In the genomic region with DNA sequence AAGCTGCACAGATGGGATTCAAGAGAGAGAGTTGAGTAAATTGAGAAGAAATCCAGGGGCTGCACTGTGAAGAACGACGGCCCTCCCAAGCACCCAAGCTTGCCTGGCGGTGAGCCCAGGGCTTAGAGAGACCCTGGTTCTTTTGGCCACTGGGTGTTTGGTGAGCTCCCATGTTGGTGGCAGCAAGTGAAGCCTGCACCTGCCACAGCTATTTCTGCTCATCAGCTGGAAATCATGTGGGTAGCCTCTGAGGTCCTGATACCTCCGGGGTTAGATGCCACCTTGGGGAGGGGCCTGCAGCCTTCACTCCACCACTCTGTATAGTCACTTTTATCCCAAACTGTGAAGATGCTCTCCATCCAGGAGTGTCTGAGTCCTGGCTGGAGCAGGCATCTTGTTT, we compare ENCODE assay signal across 14 cellular contexts. TPM values are rescaled to one million over a fixed set of nuclear protein-coding genes. Genes with fewer than 3 reads are reported as not detected.
DNase-seq lines count a peak whose midpoint lies in the region; ATAC-seq and TF ChIP-seq lines count a peak whose summit lies in the region.
"Had no signal": no experiment of that assay in that cellular context is flagged by ENCODE, and none has a peak within 500 bp of the region (broad histone marks: within the 10 kb centered on the region; RNA-seq: fewer than 3 reads in every experiment).

No MANE protein-coding gene starts in this region.

- CTCF ChIA-PET in OCI-LY7 (lab: Charles Lee; ENCODE audit: unreplicated experiment): interaction anchor here (1.0 to 2.8 kb wide), 5 partner anchors 8 to 26 kb away, joined by 3 to 13 read pairs (median 5); no protein-coding TSS in a partner anchor

- DNase-seq in SHP77 (lab: John Stamatoyannopoulos, UW) (peak; percentile 49 to 81), SHP77 treated with DMSO at 0.1 percent for 48 hours (lab: John Stamatoyannopoulos, UW) (no peak), OCI-LY7 (ENCODE audit: low spot score) (peak; percentile 94), upper lobe of right lung (peak; percentile 38), sciatic nerve (ENCODE audit: low spot score) (no peak)
- DNase-seq: central memory CD4-positive, alpha-beta T cell; immature natural killer cell; NCI-H526; small intestine had no signal

- H3K4me1 ChIP-seq in OCI-LY7 (ENCODE audit: insufficient read depth, low read length, poor library complexity, severe bottlenecking) (peaks cover 100% of the 10 kb centered on the region), upper lobe of right lung (peaks cover under 1% of the 10 kb centered on the region)

- H3K27me3 ChIP-seq in upper lobe of right lung: no peaks in the 10 kb centered on the region

- POLR2A ChIA-PET in OCI-LY7 (lab: Charles Lee): interaction anchor here (0.6 to 2.9 kb wide), 10 partner anchors 8 to 466 kb away, joined by 3 to 32 read pairs (median 5); a partner anchor contains a TSS

- peak overlapping the region; percentile 59 for H3K4me3 ChIP-seq in OCI-LY7 (ENCODE audit: low read depth, low read length, poor library complexity, severe bottlenecking)
- no peak overlapping the region for H3K4me3 ChIP-seq in upper lobe of right lung

- peak overlapping the region; percentile 69 for H3K4me2 ChIP-seq in OCI-LY7 (ENCODE audit: low read length)

- H3K9me2 ChIP-seq in OCI-LY7 (ENCODE audit: insufficient read depth, low read length): no peaks in the 10 kb centered on the region

- no peaks in the 10 kb centered on the region for H4K20me1 ChIP-seq in OCI-LY7 (ENCODE audit: insufficient read depth, low read length)

- H3K27ac ChIP-seq in OCI-LY7 (ENCODE audit: low read depth, low read length, poor library complexity, severe bottlenecking) (peak overlapping the region; percentile 98), upper lobe of right lung (no peak overlapping the region)

- intact Hi-C loops in OCI-LY7 (cut with micrococcal nuclease; ENCODE audit: unreplicated experiment) (loop anchor here (1.0 to 5.0 kb wide), 2 partner anchors 9 to 453 kb away; no protein-coding TSS in a partner anchor), upper lobe of right lung (cut with DNase I) (no loop called here), sciatic nerve (cut with DNase I) (no loop called here)

- peak; percentile 41; the same call in 1 of the 2 replicates for TF ChIP-seq CTCF in OCI-LY7 (conservative IDR thresholded peaks at IDR 0.05; ENCODE audit: low read length)
- no peak for TF ChIP-seq CTCF in upper lobe of right lung (IDR thresholded peaks at IDR 0.05)

- no peaks in the 10 kb centered on the region for H3K36me3 ChIP-seq in OCI-LY7 (ENCODE audit: insufficient read depth, low read length)
- no peaks in the 10 kb centered on the region for H3K36me3 ChIP-seq in upper lobe of right lung

- H3K79me2 ChIP-seq in OCI-LY7 (ENCODE audit: insufficient read depth, low read depth, low read length): peaks cover 33% of the 10 kb centered on the region

- H3K9me3 ChIP-seq in OCI-LY7 (ENCODE audit: low read length) (no peaks in the 10 kb centered on the region), upper lobe of right lung (no peaks in the 10 kb centered on the region)

- ATAC-seq in HG02759 (IDR thresholded peaks at IDR 0.05; ENCODE audit: unreplicated experiment) (peak; percentile 55), upper lobe of right lung (no peak), sciatic nerve (no peak), HG02870 (IDR thresholded peaks at IDR 0.05; ENCODE audit: unreplicated experiment) (no peak), GM18520 (IDR thresholded peaks at IDR 0.05; ENCODE audit: unreplicated experiment) (no peak)

- no TSS peak for BruUV-seq in OCI-LY7 (replicated peaks; lab: Mats Ljungman, UMichigan)

- no peak overlapping the region for H2AFZ ChIP-seq in OCI-LY7 (ENCODE audit: low read length)

RNA-seq across cellular contexts. Expression of a gene that starts 6.1 kb away (rescaled TPM):
- total RNA-seq in OCI-LY7 (2014; rRNA removed; shearing (Covaris generic)): 146 and 156 TPM in 2 replicates
- total RNA-seq in OCI-LY7 (2022) (99.5 and 102 TPM in 2 replicates), upper lobe of right lung (95.3 TPM), sciatic nerve (83.5 TPM)

RNA-seq across cellular contexts. Expression of a gene that starts 51.7 kb away (rescaled TPM):
- total RNA-seq in OCI-LY7 (2014; rRNA removed; shearing (Covaris generic)): 0.05 TPM in 1 of 2 replicates, not detected in the other
- total RNA-seq in OCI-LY7 (2022): not detected in 2 replicates
- total RNA-seq in upper lobe of right lung: 45.1 TPM
- 126 TPM for total RNA-seq in sciatic nerve
- total RNA-seq: A172, M059J had no signal

Comparison
In these comparisons a context has a peak if more than half of its experiments do, and no peak if none do; other contexts are left out.
1. DNase-seq: peak in SHP77 (2 of 2), OCI-LY7 (single experiment) and upper lobe of right lung (single experiment); none in SHP77 treated with DMSO at 0.1 percent for 48 hours (single experiment) and sciatic nerve (single experiment).
2. RNA of a gene that starts 51.7 kb away (total RNA-seq): 126 TPM in sciatic nerve (single experiment) and 45.1 TPM in upper lobe of right lung (single experiment); 0.05 TPM in OCI-LY7; every median in the first group is over 10 times any median in the second.